ENCODE assay signal across 1 cellular context in genomic region chr11:34151916-34152845, GRCh38.
TF ChIP-seq lines count a peak whose summit lies in the region.

No MANE protein-coding gene starts in this region.

TF ChIP-seq in GM12878, 131 proteins besides CTCF, POLR2A, EP300 and RAD21:
- TF ChIP-seq ZBTB33 (IDR thresholded peaks at IDR 0.05) (no peak), SMC3 (IDR thresholded peaks at IDR 0.05; ENCODE audit: borderline replicate concordance, low read length) (no peak), KAT2A (conservative IDR thresholded peaks at IDR 0.05; ENCODE audit: control insufficient read depth, low read depth, low read length) (no peak), REST (IDR thresholded peaks at IDR 0.05; ENCODE audit: low read depth, low read length) (no peak), GABPA (IDR thresholded peaks at IDR 0.05; ENCODE audit: low read depth) (no peak), POLR2AphosphoS2 (IDR thresholded peaks at IDR 0.05; ENCODE audit: low read depth, low read length) (no peak), SIX5 (IDR thresholded peaks at IDR 0.05; ENCODE audit: low read depth, low read length, severe bottlenecking) (no peak), FOXM1 (IDR thresholded peaks at IDR 0.05; ENCODE audit: low read depth, low read length) (no peak), ZNF24 (IDR thresholded peaks at IDR 0.05) (no peak), HCFC1 (IDR thresholded peaks at IDR 0.05; ENCODE audit: low read length) (no peak), E2F4 (IDR thresholded peaks at IDR 0.05; ENCODE audit: low read depth, low read length) (no peak), ELK1 (IDR thresholded peaks at IDR 0.05; ENCODE audit: low read depth, low read length) (no peak), MTA2 (IDR thresholded peaks at IDR 0.05; ENCODE audit: low read depth) (no peak)
- TF ChIP-seq, protein P1, sequence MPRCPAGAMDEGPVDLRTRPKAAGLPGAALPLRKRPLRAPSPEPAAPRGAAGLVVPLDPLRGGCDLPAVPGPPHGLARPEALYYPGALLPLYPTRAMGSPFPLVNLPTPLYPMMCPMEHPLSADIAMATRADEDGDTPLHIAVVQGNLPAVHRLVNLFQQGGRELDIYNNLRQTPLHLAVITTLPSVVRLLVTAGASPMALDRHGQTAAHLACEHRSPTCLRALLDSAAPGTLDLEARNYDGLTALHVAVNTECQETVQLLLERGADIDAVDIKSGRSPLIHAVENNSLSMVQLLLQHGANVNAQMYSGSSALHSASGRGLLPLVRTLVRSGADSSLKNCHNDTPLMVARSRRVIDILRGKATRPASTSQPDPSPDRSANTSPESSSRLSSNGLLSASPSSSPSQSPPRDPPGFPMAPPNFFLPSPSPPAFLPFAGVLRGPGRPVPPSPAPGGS (IDR thresholded peaks at IDR 0.05; ENCODE audit: borderline replicate concordance, insufficient read depth, low read depth, low read length, poor library complexity, severe bottlenecking), result no peak
TF ChIP-seq in GM12878: peak in this region for 0.
